In genomic region chr14:63673255-63673654, GRCh38 we compare ENCODE assay signal across 14 cellular contexts. TPM values are rescaled to one million over a fixed set of nuclear protein-coding genes. Genes with fewer than 3 reads are reported as not detected.
DNase-seq lines count a peak whose midpoint lies in the region; ATAC-seq, FAIRE-seq and TF ChIP-seq lines count a peak whose summit lies in the region.
"Had no signal": no experiment of that assay in that cellular context is flagged by ENCODE, and none has a peak within 500 bp of the region (broad histone marks: within the 10 kb centered on the region; RNA-seq: fewer than 3 reads in every experiment).

No MANE protein-coding gene starts in this region.

- no peak overlapping the region for H2AFZ ChIP-seq in HepG2 (ENCODE audit: low read length)
- no peak overlapping the region for H2AFZ ChIP-seq in astrocyte (ENCODE audit: low read depth, low read length)
- no peak overlapping the region for H2AFZ ChIP-seq in mesenchymal stem cell (ENCODE audit: low read depth, low read length)

- H3K36me3 Mint-ChIP-seq in astrocyte (ENCODE audit: low read depth, unreplicated experiment) (peaks cover 5% of the 10 kb centered on the region), natural killer cell (no peaks in the 10 kb centered on the region)

- H3K79me2 ChIP-seq in HepG2 (ENCODE audit: insufficient read depth, low read length) (no peaks in the 10 kb centered on the region), astrocyte (ENCODE audit: insufficient read depth, low read length) (no peaks in the 10 kb centered on the region)

- no peak overlapping the region for H4K8ac ChIP-seq in mesenchymal stem cell (ENCODE audit: low read length)

- ATAC-seq in HepG2 = no peak
- no peak for ATAC-seq in right lobe of liver
- ATAC-seq in natural killer cell = no peak
- no peak for ATAC-seq in GM21526 (IDR thresholded peaks at IDR 0.05; ENCODE audit: low FRiP score, unreplicated experiment)

- H2AK5ac ChIP-seq in mesenchymal stem cell (ENCODE audit: low read length, severe bottlenecking) = no peak overlapping the region

- H3K4me3 Mint-ChIP-seq in astrocyte (ENCODE audit: unreplicated experiment) (peak overlapping the region; percentile 34), natural killer cell (no peak overlapping the region)
- H3K4me3 Mint-ChIP-seq: CD4-positive, CD25-positive, alpha-beta regulatory T cell had no signal

- H2BK15ac ChIP-seq in mesenchymal stem cell (ENCODE audit: low read depth, poor library complexity, severe bottlenecking) = no peak overlapping the region

- no peaks in the 10 kb centered on the region for H3K27me3 ChIP-seq in HepG2 (ENCODE audit: control insufficient read depth in 1 of 2, insufficient read depth in 2 of 2, low read length in 2 of 2)
- no peaks in the 10 kb centered on the region for H3K27me3 ChIP-seq in right lobe of liver
- no peaks in the 10 kb centered on the region for H3K27me3 ChIP-seq in astrocyte (ENCODE audit: insufficient read depth, low read length)
- no peaks in the 10 kb centered on the region for H3K27me3 ChIP-seq in mesenchymal stem cell (ENCODE audit: control insufficient read depth in 1 of 2, insufficient read depth in 1 of 2, low read length in 2 of 2)
- H3K27me3 ChIP-seq in adrenal gland = no peaks in the 10 kb centered on the region
- H3K27me3 ChIP-seq: BLaER1 treated with 17β-estradiol and CSF1 and Interleukin-3, amounts not matched to agents 10 nM and 100 nM had no signal

- FAIRE-seq in HepG2 (lab: Jason Lieb, UNC) (no peak), astrocyte (lab: Jason Lieb, UNC) (no peak)
- FAIRE-seq: GM12891, H1 had no signal

- H3K27me3 Mint-ChIP-seq in astrocyte (ENCODE audit: low read depth, unreplicated experiment) (no peaks in the 10 kb centered on the region), natural killer cell (ENCODE audit: low read depth in 2 of 2) (no peaks in the 10 kb centered on the region)
- H3K27me3 Mint-ChIP-seq: CD4-positive, CD25-positive, alpha-beta regulatory T cell had no signal

- no peak overlapping the region for H3K4me3 ChIP-seq in HepG2 (replicated peaks in 1 of 3; ENCODE audit: insufficient read depth in 1 of 3, low read depth in 2 of 3, low read length in 3 of 3)
- no peak overlapping the region for H3K4me3 ChIP-seq in right lobe of liver
- no peak overlapping the region for H3K4me3 ChIP-seq in astrocyte (ENCODE audit: insufficient read depth, low read depth, low read length)
- no peak overlapping the region for H3K4me3 ChIP-seq in mesenchymal stem cell (ENCODE audit: insufficient read depth in 1 of 2, low read depth in 1 of 2, low read length in 2 of 2)
- H3K4me3 ChIP-seq in adrenal gland = no peak overlapping the region
- H3K4me3 ChIP-seq: BLaER1 treated with 17β-estradiol and CSF1 and Interleukin-3, amounts not matched to agents 10 nM and 100 nM had no signal

- in situ Hi-C loops in HepG2 (cut with HindIII; ENCODE audit: extremely low pct_ligation_motif_present, low pct_unique_long_range_greater_than_20kb) = no loop called here

- DNase-seq in HepG2 (ENCODE audit: low spot score) (no peak), right lobe of liver (no peak), astrocyte (ENCODE audit: low read depth) (no peak), mesenchymal stem cell (no peak), adrenal gland (no peak), natural killer cell (no peak)
- DNase-seq: 8988T; CD4-positive, CD25-positive, alpha-beta regulatory T cell; DMS 273 treated with DMSO at 0.1 percent for 48 hours; HCEC 1CT had no signal

- H3K27ac ChIP-seq in HepG2 (ENCODE audit: extremely low read length, insufficient read depth, low read length) (no peak overlapping the region), right lobe of liver (no peak overlapping the region), astrocyte (ENCODE audit: low read depth, low read length) (no peak overlapping the region), mesenchymal stem cell (ENCODE audit: low read length, poor library complexity, severe bottlenecking) (peak overlapping the region; percentile 39), adrenal gland (no peak overlapping the region)
- H3K27ac ChIP-seq: BLaER1 treated with 17β-estradiol and CSF1 and Interleukin-3, amounts not matched to agents 10 nM and 100 nM had no signal

- TF ChIP-seq EP300 in HepG2 (IDR thresholded peaks at IDR 0.05; ENCODE audit: low read depth in 2 of 2, low read length in 2 of 2) (no peak), HepG2 (CRISPR knock-in tag; IDR thresholded peaks at IDR 0.05; ENCODE audit: borderline replicate concordance) (no peak)

- no peak for TF ChIP-seq POLR2A in HepG2 (IDR thresholded peaks at IDR 0.05; ENCODE audit: insufficient read depth in 1 of 2, low read depth in 2 of 2, low read length in 2 of 2)
- TF ChIP-seq POLR2A in right lobe of liver (IDR thresholded peaks at IDR 0.05) = no peak
- no peak for TF ChIP-seq POLR2A in adrenal gland (IDR thresholded peaks at IDR 0.05)

- no peak overlapping the region for H2BK5ac ChIP-seq in mesenchymal stem cell (ENCODE audit: low read depth, low read length, poor library complexity, severe bottlenecking)

- H3K9me3 Mint-ChIP-seq in astrocyte (ENCODE audit: unreplicated experiment) (no peaks in the 10 kb centered on the region), natural killer cell (no peaks in the 10 kb centered on the region)
- H3K9me3 Mint-ChIP-seq: CD4-positive, CD25-positive, alpha-beta regulatory T cell had no signal

- H3K79me1 ChIP-seq in mesenchymal stem cell (replicated peaks; ENCODE audit: low read length, poor library complexity, severe bottlenecking) = no peaks in the 10 kb centered on the region

- no peak overlapping the region for H3K14ac ChIP-seq in mesenchymal stem cell (ENCODE audit: low read length in 2 of 2)

- no peak overlapping the region for H3K27ac Mint-ChIP-seq in astrocyte (ENCODE audit: unreplicated experiment)
- H3K27ac Mint-ChIP-seq in natural killer cell = no peak overlapping the region

- no peak for TF ChIP-seq CTCF in HepG2 (CRISPR knock-in tag; IDR thresholded peaks at IDR 0.05)
- TF ChIP-seq CTCF in right lobe of liver (IDR thresholded peaks at IDR 0.05) = no peak
- TF ChIP-seq CTCF in astrocyte (IDR thresholded peaks at IDR 0.05; ENCODE audit: insufficient read depth, low read depth, low read length) = no peak
- no peak for TF ChIP-seq CTCF in adrenal gland (IDR thresholded peaks at IDR 0.05)
- no peak for TF ChIP-seq CTCF in natural killer cell (IDR thresholded peaks at IDR 0.05)

- intact Hi-C loops in HepG2 (cut with micrococcal nuclease; ENCODE audit: unreplicated experiment) = no loop called here
- intact Hi-C loops in right lobe of liver (cut with DNase I) = no loop called here
- intact Hi-C loops in adrenal gland (cut with DNase I) = no loop called here
- intact Hi-C loops in natural killer cell (cut with micrococcal nuclease) = no loop called here

- no peaks in the 10 kb centered on the region for H4K20me1 ChIP-seq in HepG2 (ENCODE audit: insufficient read depth, low read length)
- H4K20me1 ChIP-seq in astrocyte (ENCODE audit: insufficient read depth, low read length) = no peaks in the 10 kb centered on the region
- H4K20me1 ChIP-seq: BLaER1 treated with 17β-estradiol and CSF1 and Interleukin-3, amounts not matched to agents 10 nM and 100 nM had no signal

- H3K9me3 ChIP-seq in HepG2 (ENCODE audit: low read length) (no peaks in the 10 kb centered on the region), right lobe of liver (no peaks in the 10 kb centered on the region), astrocyte (ENCODE audit: insufficient read depth, low read depth, low read length) (no peaks in the 10 kb centered on the region), mesenchymal stem cell (ENCODE audit: control insufficient read depth, low read length) (no peaks in the 10 kb centered on the region), adrenal gland (replicated peaks in 1 of 3) (no peaks in the 10 kb centered on the region)
- H3K9me3 ChIP-seq: BLaER1 treated with 17β-estradiol and CSF1 and Interleukin-3, amounts not matched to agents 10 nM and 100 nM had no signal

- WGBS in HepG2 (ENCODE audit: low lambda C conversion rate) = 66% methylated on average over 5 of the region's 5 CpGs
- WGBS in right lobe of liver (ENCODE audit: insufficient coverage, low coverage, low lambda C conversion rate, missing lambda C conversion rate) = 78% methylated on average over 4 of the region's 5 CpGs
- WGBS in mesenchymal stem cell = 100% methylated on average over 4 of the region's 5 CpGs
- WGBS in adrenal gland, 4 donors = 83 to 85% (median 85%) methylated on average over 5 of the region's 5 CpGs

- no peak overlapping the region for H2BK12ac ChIP-seq in mesenchymal stem cell (ENCODE audit: low read length in 2 of 2)

- no peak overlapping the region for H3K23ac ChIP-seq in mesenchymal stem cell (ENCODE audit: low read length in 2 of 2)

- CTCF ChIA-PET in HepG2 (lab: Yijun Ruan, JAX; ENCODE audit: low intra/inter-chr PET ratio, low total read pairs) = no interaction called here

- H3K4me2 ChIP-seq in HepG2 (ENCODE audit: low read depth, low read length) (no peak overlapping the region), astrocyte (ENCODE audit: low read length) (no peak overlapping the region), mesenchymal stem cell (ENCODE audit: low read length, poor library complexity, severe bottlenecking) (no peak overlapping the region)

- H3K36me3 ChIP-seq in HepG2 (replicated peaks in 1 of 2; ENCODE audit: control insufficient read depth in 1 of 2, insufficient read depth in 2 of 2, low read length in 2 of 2) (no peaks in the 10 kb centered on the region), right lobe of liver (no peaks in the 10 kb centered on the region), astrocyte (ENCODE audit: insufficient read depth, low read length) (no peaks in the 10 kb centered on the region), mesenchymal stem cell (ENCODE audit: control insufficient read depth in 1 of 2, insufficient read depth in 2 of 2, low read depth in 1 of 2, low read length in 2 of 2) (peaks cover 0 to 17% of the 10 kb centered on the region in 2 experiments), adrenal gland (replicated peaks in 1 of 2) (no peaks in the 10 kb centered on the region)

- H2BK120ac ChIP-seq in mesenchymal stem cell (ENCODE audit: low read depth, low read length) = no peak overlapping the region

- H3K4me1 Mint-ChIP-seq in astrocyte (ENCODE audit: low read depth, unreplicated experiment) (peaks cover 6% of the 10 kb centered on the region), natural killer cell (no peaks in the 10 kb centered on the region)

- no TSS peak for BruUV-seq in HepG2 (replicated peaks; lab: Mats Ljungman, UMichigan)

- peaks cover 19% of the 10 kb centered on the region; the same call in 1 of the 2 replicates for H3K4me1 ChIP-seq in HepG2 (ENCODE audit: insufficient read depth, low read length)
- peaks cover 0 to 12% (median 5%) of the 10 kb centered on the region in 4 donors for H3K4me1 ChIP-seq in right lobe of liver
- H3K4me1 ChIP-seq in astrocyte (ENCODE audit: insufficient read depth, low read length) = no peaks in the 10 kb centered on the region
- H3K4me1 ChIP-seq in mesenchymal stem cell (ENCODE audit: control insufficient read depth, insufficient read depth, low read depth, low read length) = peaks cover 12% of the 10 kb centered on the region
- H3K4me1 ChIP-seq in adrenal gland (replicated peaks in 1 of 2) = no peaks in the 10 kb centered on the region

- H3K18ac ChIP-seq in mesenchymal stem cell (ENCODE audit: low read depth in 1 of 2, low read length in 2 of 2) = no peak overlapping the region

- no peak overlapping the region for H3K4ac ChIP-seq in mesenchymal stem cell (ENCODE audit: low read depth in 1 of 2, low read length in 2 of 2)

- H3K9ac ChIP-seq in HepG2 (ENCODE audit: insufficient read depth, low read depth, low read length) = no peak overlapping the region
- H3K9ac ChIP-seq in astrocyte (ENCODE audit: low read length) = no peak overlapping the region
- no peak overlapping the region for H3K9ac ChIP-seq in mesenchymal stem cell (ENCODE audit: low read length)
- H3K9ac ChIP-seq: BLaER1 treated with 17β-estradiol and CSF1 and Interleukin-3, amounts not matched to agents 10 nM and 100 nM had no signal

- POLR2A ChIA-PET in HepG2 (lab: Yijun Ruan, JAX) = no interaction called here

- no peak for TF ChIP-seq RAD21 in HepG2 (CRISPR knock-in tag; IDR thresholded peaks at IDR 0.05)

- H4K91ac ChIP-seq in mesenchymal stem cell (ENCODE audit: low read length) = no peak overlapping the region

RNA-seq across cellular contexts. Expression of gene WDR89, which starts 31.6 kb away (rescaled TPM):
- total RNA-seq in HepG2 (2016; rRNA removed; fragmentation: Illumina TruSeq; extraction: Trizol) (20.1 and 37.0 TPM in 2 replicates), right lobe of liver (1 to 10 TPM; 3.3 to 7.9 (median 5.8) TPM), astrocyte (13.2 and 15.0 TPM in 2 replicates), adrenal gland (10 to 100 TPM in 5 of 8 donors, 1 to 10 TPM in 3; 2.5 to 14.8 (median 10.7) TPM), natural killer cell (10 to 100 TPM in 2 of 3 donors, 1 to 10 TPM in 1; 9.6 to 13.4 (median 10.7) TPM)
- 13.0 and 15.7 TPM in 2 replicates for total RNA-seq in HepG2 (2016; cell fraction: cytosol; rRNA removed; fragmentation: Illumina TruSeq; extraction: Trizol; ENCODE audit: low read depth)
- total RNA-seq in HepG2 (2016; cell fraction: insoluble cytoplasmic fraction; rRNA removed; fragmentation: Illumina TruSeq; extraction: Trizol) = 21.8 and 36.8 TPM in 2 replicates
- total RNA-seq in HepG2 (2016; cell fraction: membrane; rRNA removed; fragmentation: Illumina TruSeq; extraction: Trizol) = 14.1 and 17.0 TPM in 2 replicates
- total RNA-seq in HepG2 (2016; cell fraction: nucleus; rRNA removed; fragmentation: Illumina TruSeq; extraction: Trizol) = 11.0 and 12.6 TPM in 2 replicates
- polyA plus RNA-seq in HepG2 (2011; rRNA removed) (4.2 and 5.2 TPM in 2 replicates), adrenal gland (10 to 100 TPM in 1 of 3 donors, 1 to 10 TPM in 2; 5.2 to 19.2 (median 6.8) TPM)
- polyA plus RNA-seq in HepG2 (2011; cell fraction: cytosol; rRNA removed) = 1.5 and 3.3 TPM in 2 replicates
- polyA plus RNA-seq in HepG2 (2011; cell fraction: nucleus; rRNA removed) = 1.2 and 2.2 TPM in 2 replicates
- 8.8 and 10.4 TPM in 2 replicates for polyA plus RNA-seq in HepG2 (2012)
- polyA plus RNA-seq in HepG2 (2016; cell fraction: cytosol; fragmentation: Illumina TruSeq; extraction: Trizol; ENCODE audit: low read depth) = 0.91 and 0.95 TPM in 2 replicates
- 19.5 and 21.1 TPM in 2 replicates for polyA plus RNA-seq in HepG2 (2016; cell fraction: insoluble cytoplasmic fraction; fragmentation: Illumina TruSeq; extraction: Trizol; ENCODE audit: low read depth)
- 3.0 and 3.7 TPM in 2 replicates for polyA plus RNA-seq in HepG2 (2016; cell fraction: membrane; fragmentation: Illumina TruSeq; extraction: Trizol; ENCODE audit: low read depth)
- 11.3 and 13.0 TPM in 2 replicates for polyA plus RNA-seq in HepG2 (2016; cell fraction: nucleus; fragmentation: Illumina TruSeq; extraction: Trizol; ENCODE audit: insufficient read depth, low read depth)
- polyA minus RNA-seq in HepG2 (2011; rRNA and poly(A)+ RNA removed; ENCODE audit: low replicate concordance) = 4.7 and 6.7 TPM in 2 replicates
- 7.7 and 9.3 TPM in 2 replicates for polyA minus RNA-seq in HepG2 (2011; cell fraction: cytosol; rRNA and poly(A)+ RNA removed)
- 9.4 and 10.9 TPM in 2 replicates for polyA minus RNA-seq in HepG2 (2011; cell fraction: nucleus; rRNA and poly(A)+ RNA removed)
- 5.1 TPM for polyA plus RNA-seq in mesenchymal stem cell (2013, experiment 1 of 2)
- 5.3 TPM for polyA plus RNA-seq in mesenchymal stem cell (2013, experiment 2 of 2)

RNA-seq across cellular contexts. Expression of gene SGPP1, which starts 54.6 kb away (rescaled TPM):
- total RNA-seq in HepG2 (2016; rRNA removed; fragmentation: Illumina TruSeq; extraction: Trizol) = 4.8 and 6.4 TPM in 2 replicates
- total RNA-seq in HepG2 (2016; cell fraction: cytosol; rRNA removed; fragmentation: Illumina TruSeq; extraction: Trizol; ENCODE audit: low read depth) = 0.61 and 0.79 TPM in 2 replicates
- 3.9 and 7.0 TPM in 2 replicates for total RNA-seq in HepG2 (2016; cell fraction: insoluble cytoplasmic fraction; rRNA removed; fragmentation: Illumina TruSeq; extraction: Trizol)
- total RNA-seq in HepG2 (2016; cell fraction: membrane; rRNA removed; fragmentation: Illumina TruSeq; extraction: Trizol) = 1.8 and 2.5 TPM in 2 replicates
- 8.8 and 9.5 TPM in 2 replicates for total RNA-seq in HepG2 (2016; cell fraction: nucleus; rRNA removed; fragmentation: Illumina TruSeq; extraction: Trizol)
- 6.6 and 6.8 TPM in 2 replicates for polyA plus RNA-seq in HepG2 (2011; rRNA removed)
- polyA plus RNA-seq in HepG2 (2011; cell fraction: cytosol; rRNA removed) = 3.8 and 5.9 TPM in 2 replicates
- 2.6 and 3.1 TPM in 2 replicates for polyA plus RNA-seq in HepG2 (2011; cell fraction: nucleus; rRNA removed)
- polyA plus RNA-seq in HepG2 (2012) = 8.6 and 12.1 TPM in 2 replicates
- polyA plus RNA-seq in HepG2 (2016; cell fraction: cytosol; fragmentation: Illumina TruSeq; extraction: Trizol; ENCODE audit: low read depth) = 0.44 and 0.58 TPM in 2 replicates
- 5.9 and 6.6 TPM in 2 replicates for polyA plus RNA-seq in HepG2 (2016; cell fraction: insoluble cytoplasmic fraction; fragmentation: Illumina TruSeq; extraction: Trizol; ENCODE audit: low read depth)
- polyA plus RNA-seq in HepG2 (2016; cell fraction: membrane; fragmentation: Illumina TruSeq; extraction: Trizol; ENCODE audit: low read depth) = 1.8 and 2.2 TPM in 2 replicates
- polyA plus RNA-seq in HepG2 (2016; cell fraction: nucleus; fragmentation: Illumina TruSeq; extraction: Trizol; ENCODE audit: insufficient read depth, low read depth) = 13.3 and 14.2 TPM in 2 replicates
- polyA minus RNA-seq in HepG2 (2011; rRNA and poly(A)+ RNA removed; ENCODE audit: low replicate concordance) = 7.8 and 12.9 TPM in 2 replicates
- 5.9 and 6.9 TPM in 2 replicates for polyA minus RNA-seq in HepG2 (2011; cell fraction: cytosol; rRNA and poly(A)+ RNA removed)
- 8.0 and 8.9 TPM in 2 replicates for polyA minus RNA-seq in HepG2 (2011; cell fraction: nucleus; rRNA and poly(A)+ RNA removed)
- total RNA-seq in right lobe of liver = 10 to 100 TPM; 13.2 to 25.6 (median 20.9) TPM
- 13.8 and 13.9 TPM in 2 replicates for total RNA-seq in astrocyte
- 18.8 TPM for polyA plus RNA-seq in mesenchymal stem cell (2013, experiment 1 of 2)
- 21.8 TPM for polyA plus RNA-seq in mesenchymal stem cell (2013, experiment 2 of 2)
- total RNA-seq in adrenal gland = 10 to 100 TPM; 21.5 to 54.3 (median 26.7) TPM
- 10 to 100 TPM in 1 of 3 donors, 1 to 10 TPM in 2; 6.3 to 27.8 (median 9.3) TPM for polyA plus RNA-seq in adrenal gland
- total RNA-seq in natural killer cell = 10 to 100 TPM; 17.8 to 23.4 (median 23.3) TPM
